ENCODE assay signal across 22 cellular contexts in the genomic region with DNA sequence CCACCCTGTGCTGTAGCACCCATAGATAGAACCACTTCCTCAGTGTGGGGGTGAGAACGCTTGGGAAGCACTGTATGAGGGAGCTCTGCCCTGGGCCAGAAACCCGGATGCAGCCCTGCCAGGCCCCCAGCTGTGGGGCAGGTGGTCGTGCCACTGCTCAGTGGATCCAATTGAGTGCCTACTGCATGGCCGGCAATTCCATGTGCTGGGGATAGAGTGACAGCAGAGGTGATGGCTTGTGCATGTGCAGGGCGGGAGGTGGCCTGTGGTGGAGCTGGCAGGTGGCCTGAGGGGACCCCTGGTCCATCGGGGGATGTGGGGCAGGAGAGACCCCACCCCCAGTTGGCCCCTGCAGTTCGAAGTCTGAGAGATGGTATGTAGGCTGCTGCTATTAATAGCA.
"Had no signal": no experiment of that assay in that cellular context is flagged by ENCODE, and none has a peak within 500 bp of the region (broad histone marks: within the 10 kb centered on the region; RNA-seq: fewer than 3 reads in every experiment).

No MANE protein-coding gene starts in this region.

- ATAC-seq: effector memory CD8-positive, alpha-beta T cell; esophagus mucosa; gastrocnemius medialis; heart right ventricle; left cardiac atrium; left lung; left ventricle myocardium superior; lower lobe of right lung; mucosa of descending colon had no signal

- H3K4me3 ChIP-seq: colonic mucosa, esophagus squamous epithelium, gastrocnemius medialis, heart right ventricle, left lung, lower lobe of right lung, mucosa of descending colon had no signal

- H3K36me3 ChIP-seq: colonic mucosa, esophagus squamous epithelium, gastrocnemius medialis, heart right ventricle, left lung, lower lobe of right lung had no signal

- H3K27me3 ChIP-seq: colonic mucosa, esophagus squamous epithelium, gastrocnemius medialis, heart right ventricle, left lung had no signal

- H3K27ac ChIP-seq: colonic mucosa, epithelial cell of prostate, esophagus squamous epithelium, gastrocnemius medialis, heart right ventricle, left lung, lower lobe of right lung had no signal

- H3K9me3 ChIP-seq: colonic mucosa, esophagus squamous epithelium, gastrocnemius medialis, lower lobe of right lung, mucosa of descending colon had no signal

- H3K4me1 ChIP-seq: colonic mucosa, gastrocnemius medialis had no signal

- DNase-seq: colonic mucosa; cortex of kidney; effector CD8-positive, alpha-beta T cell; effector memory CD8-positive, alpha-beta T cell; endodermal cell; erythroblast; esophagus squamous epithelium; foreskin fibroblast; foreskin melanocyte; gastrocnemius medialis; glutamatergic neuron; head of caudate nucleus; heart right ventricle; hippocampal formation; left cardiac atrium; left lung; left ventricle myocardium superior; lower lobe of right lung; mesenchymal stem cell; mucosa of descending colon had no signal
